In genomic region chr1:3674100-3675094, GRCh38 we compare ENCODE assay signal across 15 cellular contexts. TPM values are rescaled to one million over a fixed set of nuclear protein-coding genes. Genes with fewer than 3 reads are reported as not detected.
DNase-seq lines count a peak whose midpoint lies in the region; ATAC-seq and TF ChIP-seq lines count a peak whose summit lies in the region.
"Had no signal": no experiment of that assay in that cellular context is flagged by ENCODE, and none has a peak within 500 bp of the region (broad histone marks: within the 10 kb centered on the region; RNA-seq: fewer than 3 reads in every experiment).

No MANE protein-coding gene starts in this region.

- ATAC-seq in memory B cell (ENCODE audit: low read depth): no peak
- ATAC-seq in HG03175 (IDR thresholded peaks at IDR 0.05; ENCODE audit: unreplicated experiment): no peak

- no peaks in the 10 kb centered on the region for H3K9me3 Mint-ChIP-seq in memory B cell
- H3K9me3 Mint-ChIP-seq: activated T-cell treated with anti-CD3 and anti-CD28 coated beads, Interleukin-2, amount 50 U/mL, for 24 hours had no signal

- H3K27me3 Mint-ChIP-seq in memory B cell: no peaks in the 10 kb centered on the region

- peak overlapping the region; percentile 98 for H3K27ac Mint-ChIP-seq in memory B cell
- H3K27ac Mint-ChIP-seq: activated T-cell treated with anti-CD3 and anti-CD28 coated beads, Interleukin-2, amount 50 U/mL, for 24 hours had no signal

- peaks cover 54% of the 10 kb centered on the region for H3K4me1 Mint-ChIP-seq in memory B cell

- TF ChIP-seq CTCF in C4-2B (conservative IDR thresholded peaks at IDR 0.05): no peak

- no peaks in the 10 kb centered on the region for H3K9me3 ChIP-seq in effector memory CD4-positive, alpha-beta T cell (ENCODE audit: control insufficient read depth, low read length)
- H3K9me3 ChIP-seq: vagina had no signal

- no peaks in the 10 kb centered on the region for H3K27me3 ChIP-seq in H7 (ENCODE audit: control insufficient read depth, insufficient read depth, low read length)
- H3K27me3 ChIP-seq in effector memory CD4-positive, alpha-beta T cell (replicated peaks; ENCODE audit: control insufficient read depth, insufficient read depth, low read length, poor library complexity, severe bottlenecking): no peaks in the 10 kb centered on the region
- H3K27me3 ChIP-seq: vagina had no signal

- no peaks in the 10 kb centered on the region for H3K4me1 ChIP-seq in effector memory CD4-positive, alpha-beta T cell (ENCODE audit: control insufficient read depth, insufficient read depth, low read length, poor library complexity, severe bottlenecking)
- H3K4me1 ChIP-seq: vagina had no signal

- H3K4me3 Mint-ChIP-seq in memory B cell: peak overlapping the region; percentile 81
- H3K4me3 Mint-ChIP-seq: activated T-cell treated with anti-CD3 and anti-CD28 coated beads, Interleukin-2, amount 50 U/mL, for 24 hours had no signal

- H3K36me3 ChIP-seq in H7 (replicated peaks; ENCODE audit: control insufficient read depth, insufficient read depth, low read length): no peaks in the 10 kb centered on the region
- no peaks in the 10 kb centered on the region for H3K36me3 ChIP-seq in effector memory CD4-positive, alpha-beta T cell (ENCODE audit: control insufficient read depth, insufficient read depth, low read length)
- H3K36me3 ChIP-seq: vagina had no signal

- DNase-seq in H7 (peak; percentile 88), brain pericyte (ENCODE audit: low read depth, low spot score) (peak; percentile 16), memory B cell (ENCODE audit: low spot score in 2 of 2) (no peak), MV-4-11 (lab: John Stamatoyannopoulos, UW) (no peak)
- no peak for DNase-seq in effector memory CD4-positive, alpha-beta T cell
- DNase-seq in stimulated activated CD4-positive, alpha-beta T cell treated with anti-CD3 and anti-CD28 coated beads, Interleukin-15, amount 100 ng/mL, for 24 hours: no peak
- DNase-seq: activated T-cell treated with anti-CD3 and anti-CD28 coated beads, Interleukin-2, amount 50 U/mL, for 24 hours; HCEC 1CT; naive B cell; SHP77 treated with DMSO at 0.1 percent for 48 hours had no signal

- H3K4me3 ChIP-seq in H7 (ENCODE audit: insufficient read depth, low read depth, low read length): no peak overlapping the region; the same call in 1 of the 2 replicates
- no peak overlapping the region for H3K4me3 ChIP-seq in effector memory CD4-positive, alpha-beta T cell (ENCODE audit: insufficient read depth, low read depth, low read length, poor library complexity, severe bottlenecking)
- H3K4me3 ChIP-seq: skin epidermis, vagina had no signal

- H3K27ac ChIP-seq in C4-2B: peak overlapping the region; percentile 66
- no peak overlapping the region for H3K27ac ChIP-seq in effector memory CD4-positive, alpha-beta T cell (ENCODE audit: insufficient read depth, low read length, poor library complexity, severe bottlenecking)
- H3K27ac ChIP-seq: epithelial cell of prostate, skin epidermis, vagina had no signal

- H3K36me3 Mint-ChIP-seq in memory B cell: no peaks in the 10 kb centered on the region

RNA-seq across cellular contexts. Expression of gene TP73, which starts 22.1 kb away (rescaled TPM):
- 0.55 and 1.6 TPM in 2 replicates for total RNA-seq in H7 (2014; rRNA removed; shearing (Covaris generic))

RNA-seq across cellular contexts. Expression of gene WRAP73, which starts 24.5 kb away (rescaled TPM):
- 31.5 and 33.1 TPM in 2 replicates for total RNA-seq in H7 (2014; rRNA removed; shearing (Covaris generic))

RNA-seq across cellular contexts. Expression of gene TPRG1L, which starts 49.6 kb away (rescaled TPM):
- 19.6 and 22.0 TPM in 2 replicates for total RNA-seq in H7 (2014; rRNA removed; shearing (Covaris generic))

Comparison
In these comparisons a context has a peak if more than half of its experiments do, and no peak if none do; other contexts are left out.
1. DNase-seq: peak in H7 (single experiment) and brain pericyte (single experiment); none in memory B cell (0 of 2), effector memory CD4-positive, alpha-beta T cell (0 of 3), MV-4-11 (single experiment) and stimulated activated CD4-positive, alpha-beta T cell treated with anti-CD3 and anti-CD28 coated beads, Interleukin-15, amount 100 ng/mL, for 24 hours (single experiment).